1 cellular context compared by ENCODE assay signal in genomic region chr7:44541028-44541869, GRCh38.
TF ChIP-seq lines count a peak whose summit lies in the region.

NPC1L1 (minus strand) TSS chr7:44541330; CDS start chr7:44541259, 71 bp downstream.

TF ChIP-seq in K562, 482 proteins besides CTCF, POLR2A, EP300 and RAD21:
- TF ChIP-seq ZNF507 (tag; conservative IDR thresholded peaks at IDR 0.05) (no peak), ZFP36 (IDR thresholded peaks at IDR 0.05; ENCODE audit: low read depth, low read length, partially characterized antibody) (peak; percentile 4), BRD9 (IDR thresholded peaks at IDR 0.05; ENCODE audit: low read depth, partially characterized antibody) (no peak)
